9 cellular contexts compared by ENCODE assay signal in genomic region chrX:154040307-154040756, GRCh38. TPM values are rescaled to one million over a fixed set of nuclear protein-coding genes. Genes with fewer than 3 reads are reported as not detected.
A peak's percentile ranks its signal among the peaks of the same experiment; 100 is the strongest.
DNase-seq lines count a peak whose midpoint lies in the region; ATAC-seq and TF ChIP-seq lines count a peak whose summit lies in the region.
"Had no signal": no experiment of that assay in that cellular context is flagged by ENCODE, and none has a peak within 500 bp of the region (broad histone marks: within the 10 kb centered on the region; RNA-seq: fewer than 3 reads in every experiment).

No MANE protein-coding gene starts in this region.

- H3K27me3 Mint-ChIP-seq in effector memory CD8-positive, alpha-beta T cell = no peaks in the 10 kb centered on the region

- ATAC-seq in effector memory CD8-positive, alpha-beta T cell (replicated peaks) = no peak

- peaks cover 15 to 24% of the 10 kb centered on the region in 2 donors for H3K4me1 Mint-ChIP-seq in effector memory CD8-positive, alpha-beta T cell (ENCODE audit: low read depth in 2 of 2)

- H3K36me3 Mint-ChIP-seq in effector memory CD8-positive, alpha-beta T cell (ENCODE audit: insufficient read depth) = peaks cover 62% of the 10 kb centered on the region

- TF ChIP-seq POLR2A in esophagus muscularis mucosa (IDR thresholded peaks at IDR 0.05; ENCODE audit: low read depth) (no peak), sigmoid colon (IDR thresholded peaks at IDR 0.05) (no peak), prostate gland (IDR thresholded peaks at IDR 0.05) (no peak)

- H3K4me3 Mint-ChIP-seq in effector memory CD8-positive, alpha-beta T cell = peak overlapping the region in 1 of 2 donors; percentile 29

- H4K20me1 ChIP-seq in OCI-LY1 (ENCODE audit: insufficient read depth, low read length) = no peaks in the 10 kb centered on the region

- no peak overlapping the region for H3K4me3 ChIP-seq in OCI-LY1 (ENCODE audit: low read depth, low read length, poor library complexity, severe bottlenecking)
- H3K4me3 ChIP-seq in esophagus muscularis mucosa = no peak overlapping the region
- no peak overlapping the region for H3K4me3 ChIP-seq in sigmoid colon
- no peak overlapping the region for H3K4me3 ChIP-seq in prostate gland
- H3K4me3 ChIP-seq: testis had no signal

- no peaks in the 10 kb centered on the region for H3K9me2 ChIP-seq in OCI-LY1 (ENCODE audit: low read depth, low read length)

- H3K4me2 ChIP-seq in OCI-LY1 (ENCODE audit: low read length) = no peak overlapping the region

- no peak for TF ChIP-seq CTCF in OCI-LY1 (IDR thresholded peaks at IDR 0.05; ENCODE audit: low read length)
- TF ChIP-seq CTCF in esophagus muscularis mucosa (IDR thresholded peaks at IDR 0.05) = no peak
- TF ChIP-seq CTCF in sigmoid colon (IDR thresholded peaks at IDR 0.05) = no peak
- TF ChIP-seq CTCF in prostate gland (IDR thresholded peaks at IDR 0.05) = no peak

- H3K9ac ChIP-seq in OCI-LY1 (ENCODE audit: low read length) = no peak overlapping the region

- DNase-seq in EL (peak; percentile 80), esophagus muscularis mucosa (ENCODE audit: extremely low spot score) (no peak), sigmoid colon (no peak), prostate gland (ENCODE audit: low spot score) (no peak), NCI-H82 (lab: John Stamatoyannopoulos, UW) (no peak), ecto neural progenitor cell (ENCODE audit: low spot score) (no peak)
- no peak for DNase-seq in effector memory CD8-positive, alpha-beta T cell
- DNase-seq: testis had no signal

- H3K4me1 ChIP-seq in OCI-LY1 (ENCODE audit: insufficient read depth, low read length, severe bottlenecking) (peaks cover 34% of the 10 kb centered on the region), esophagus muscularis mucosa (peaks cover 40 to 68% (median 65%) of the 10 kb centered on the region in 4 donors), sigmoid colon (peaks cover 0 to 65% (median 45%) of the 10 kb centered on the region in 4 donors), prostate gland (replicated peaks) (no peaks in the 10 kb centered on the region)

- TF ChIP-seq EP300 in esophagus muscularis mucosa (IDR thresholded peaks at IDR 0.05) = no peak
- TF ChIP-seq EP300 in sigmoid colon (IDR thresholded peaks at IDR 0.05) = no peak

- no peaks in the 10 kb centered on the region for H3K79me2 ChIP-seq in OCI-LY1 (ENCODE audit: insufficient read depth, low read length)

- no peak overlapping the region for H2AFZ ChIP-seq in OCI-LY1 (ENCODE audit: low read length)

- H3K9me3 Mint-ChIP-seq in effector memory CD8-positive, alpha-beta T cell = no peaks in the 10 kb centered on the region

- peak overlapping the region; percentile 66 for H3K27ac ChIP-seq in OCI-LY1 (ENCODE audit: low read depth, low read length, poor library complexity, severe bottlenecking)
- H3K27ac ChIP-seq in esophagus muscularis mucosa (replicated peaks in 1 of 4) = peak overlapping the region; percentile 28 to 74 (median 51)
- peak overlapping the region; percentile 35 to 81 (median 58) for H3K27ac ChIP-seq in sigmoid colon
- H3K27ac ChIP-seq in prostate gland = no peak overlapping the region
- H3K27ac ChIP-seq: testis had no signal

- H3F3A ChIP-seq in OCI-LY1 (ENCODE audit: insufficient read depth, low read length) = no peaks in the 10 kb centered on the region

- H3K27me3 ChIP-seq in OCI-LY1 (ENCODE audit: insufficient read depth, low read length) (no peaks in the 10 kb centered on the region), esophagus muscularis mucosa (no peaks in the 10 kb centered on the region), sigmoid colon (no peaks in the 10 kb centered on the region), prostate gland (replicated peaks; ENCODE audit: insufficient read depth) (no peaks in the 10 kb centered on the region)
- H3K27me3 ChIP-seq: testis had no signal

- H3K9me3 ChIP-seq in OCI-LY1 (ENCODE audit: low read length) = no peaks in the 10 kb centered on the region
- no peaks in the 10 kb centered on the region for H3K9me3 ChIP-seq in esophagus muscularis mucosa
- H3K9me3 ChIP-seq in sigmoid colon = no peaks in the 10 kb centered on the region
- no peaks in the 10 kb centered on the region for H3K9me3 ChIP-seq in prostate gland
- H3K9me3 ChIP-seq: testis had no signal

- 43% methylated on average over 7 of the region's 7 CpGs for WGBS in esophagus muscularis mucosa
- 56 to 66% methylated on average over 7 of the region's 7 CpGs for WGBS in sigmoid colon, 2 donors
- 35% methylated on average over 7 of the region's 7 CpGs for WGBS in prostate gland

- H3K27ac Mint-ChIP-seq in effector memory CD8-positive, alpha-beta T cell = peak overlapping the region in 1 of 2 donors; percentile 70

- H3K36me3 ChIP-seq in OCI-LY1 (ENCODE audit: insufficient read depth, low read length) = peaks cover 14% of the 10 kb centered on the region; the same call in 1 of the 2 replicates
- peaks cover 0 to 6% (median 2%) of the 10 kb centered on the region in 4 donors for H3K36me3 ChIP-seq in esophagus muscularis mucosa
- H3K36me3 ChIP-seq in sigmoid colon = no peaks in the 10 kb centered on the region
- H3K36me3 ChIP-seq in prostate gland = no peaks in the 10 kb centered on the region

- intact Hi-C loops in esophagus muscularis mucosa (cut with DNase I) (no loop called here), sigmoid colon (cut with DNase I) (no loop called here), prostate gland (cut with DNase I) (no loop called here)

RNA-seq across cellular contexts. Expression of gene IRAK1, which starts 20.6 kb away (rescaled TPM):
- total RNA-seq in esophagus muscularis mucosa (10 to 100 TPM; 50.5 to 74.9 (median 67.6) TPM), sigmoid colon (10 to 100 TPM; 26.8 to 41.7 (median 37.3) TPM), prostate gland (100 to 1,000 TPM; 113 to 122 TPM)
- polyA plus RNA-seq in sigmoid colon = 100 to 1,000 TPM in 1 of 3 donors, 10 to 100 TPM in 2; 67.7 to 103 (median 70.3) TPM

RNA-seq across cellular contexts. Expression of gene MECP2, which starts 57.2 kb away (rescaled TPM):
- total RNA-seq in esophagus muscularis mucosa (10 to 100 TPM; 57.7 to 79.4 (median 64.8) TPM), sigmoid colon (10 to 100 TPM; 43.9 to 57.9 (median 49.6) TPM), prostate gland (10 to 100 TPM; 54.4 to 85.2 TPM)
- polyA plus RNA-seq in sigmoid colon = 10 to 100 TPM; 14.4 to 22.5 (median 18.7) TPM

Comparison
In these comparisons a context has a peak if more than half of its experiments do, and no peak if none do; other contexts are left out.
1. H3K27ac ChIP-seq: peak in OCI-LY1 (single experiment), esophagus muscularis mucosa (4 of 4) and sigmoid colon (4 of 4); none in prostate gland (0 of 2).